ENCODE assay signal across 10 cellular contexts in genomic region chr22:41525450-41526225, GRCh38. TPM values are rescaled to one million over a fixed set of nuclear protein-coding genes. Genes with fewer than 3 reads are reported as not detected.
DNase-seq lines count a peak whose midpoint lies in the region; ATAC-seq, FAIRE-seq and TF ChIP-seq lines count a peak whose summit lies in the region.
"Had no signal": no experiment of that assay in that cellular context is flagged by ENCODE, and none has a peak within 500 bp of the region (broad histone marks: within the 10 kb centered on the region; RNA-seq: fewer than 3 reads in every experiment).

No MANE protein-coding gene starts in this region.

- intact Hi-C loops in Calu3 (cut with micrococcal nuclease; ENCODE audit: unreplicated experiment) = no loop called here

- TF ChIP-seq CTCF in Calu3 (IDR thresholded peaks at IDR 0.05; ENCODE audit: unreplicated experiment) (no peak), epithelial cell of esophagus (IDR thresholded peaks at IDR 0.05; ENCODE audit: insufficient read depth, low read depth, low read length, missing control alignments) (no peak), D721Med (IDR thresholded peaks at IDR 0.05; ENCODE audit: insufficient read depth, missing control alignments) (no peak)

- H3K36me3 Mint-ChIP-seq in Calu3 (ENCODE audit: insufficient read depth, unreplicated experiment) (peaks cover 86% of the 10 kb centered on the region), T-cell (peaks cover 21% of the 10 kb centered on the region)

- H3K27ac Mint-ChIP-seq in Calu3 (ENCODE audit: unreplicated experiment) (peak overlapping the region; percentile 77), T-cell (peak overlapping the region; percentile 61 to 73)

- FAIRE-seq in D721Med (lab: Jason Lieb, UNC) = no peak

- no peak for DNase-seq in Calu3
- DNase-seq in T-cell = no peak
- peak; percentile 20 for DNase-seq in epithelial cell of esophagus (ENCODE audit: low read depth)
- no peak for DNase-seq in kidney glomerular epithelial cell (lab: John Stamatoyannopoulos, UW)
- DNase-seq in foreskin melanocyte = no peak
- DNase-seq in D721Med (ENCODE audit: insufficient read length, low spot score) = no peak
- DNase-seq: foreskin keratinocyte, NCI-H2081 treated with DMSO at 0.1 percent for 48 hours had no signal

- BruUV-seq in Calu3 (replicated peaks; lab: Mats Ljungman, UMichigan) = no TSS peak

- no peaks in the 10 kb centered on the region for H3K27me3 Mint-ChIP-seq in Calu3 (ENCODE audit: unreplicated experiment)
- H3K27me3 Mint-ChIP-seq in T-cell = no peaks in the 10 kb centered on the region

- H3K4me1 ChIP-seq in skeletal muscle tissue (ENCODE audit: control insufficient read depth in 3 of 3, insufficient read depth in 3 of 3, low read length in 3 of 3) = peaks cover 35 to 49% (median 41%) of the 10 kb centered on the region in 3 donors
- H3K4me1 ChIP-seq: foreskin keratinocyte had no signal

- H3K9me3 Mint-ChIP-seq in Calu3 (ENCODE audit: low read depth, unreplicated experiment) (no peaks in the 10 kb centered on the region), T-cell (no peaks in the 10 kb centered on the region)

- no peak for ATAC-seq in T-cell (replicated peaks in 1 of 4)
- no peak for ATAC-seq in GM19455 (IDR thresholded peaks at IDR 0.05; ENCODE audit: unreplicated experiment)

- H3K36me3 ChIP-seq in skeletal muscle tissue (ENCODE audit: control insufficient read depth in 3 of 3, insufficient read depth in 3 of 3, low read length in 3 of 3) = peaks cover 67 to 80% (median 70%) of the 10 kb centered on the region in 3 donors

- no peak overlapping the region for H3K4me3 ChIP-seq in epithelial cell of esophagus (ENCODE audit: low read length)
- H3K4me3 ChIP-seq in skeletal muscle tissue (ENCODE audit: low read length in 3 of 3) = no peak overlapping the region

- CTCF ChIA-PET in Calu3 (lab: Charles Lee) (no interaction called here), T-cell (lab: Charles Lee) (interaction anchor here (0.7 to 3.5 kb wide), 4 partner anchors 18 to 123 kb away, joined by 3 to 42 read pairs (median 8); partner anchors contain the start of genes PHF5A (in 1 of the 2) and POLR3H (in 1 of the 2))

- no peaks in the 10 kb centered on the region for H3K27me3 ChIP-seq in skeletal muscle tissue (ENCODE audit: control insufficient read depth in 3 of 3, insufficient read depth in 3 of 3, low read length in 3 of 3)
- H3K27me3 ChIP-seq: foreskin keratinocyte had no signal

- H3K9me3 ChIP-seq in skeletal muscle tissue (ENCODE audit: control insufficient read depth in 3 of 3, low read length in 3 of 3) = no peaks in the 10 kb centered on the region

- peak overlapping the region; percentile 67 for H3K27ac ChIP-seq in skeletal muscle tissue (ENCODE audit: low read depth, low read length)
- H3K27ac ChIP-seq: foreskin keratinocyte had no signal

- H3K4me1 Mint-ChIP-seq in Calu3 (ENCODE audit: low read depth, unreplicated experiment) = no peaks in the 10 kb centered on the region
- peaks cover 16 to 22% (median 16%) of the 10 kb centered on the region in 3 donors for H3K4me1 Mint-ChIP-seq in T-cell

- H3K4me3 Mint-ChIP-seq in Calu3 (ENCODE audit: low read depth, unreplicated experiment) (no peak overlapping the region), T-cell (no peak overlapping the region)

- peak overlapping the region in 2 of 3 donors; percentile 43 to 69 for H3K9ac ChIP-seq in skeletal muscle tissue (ENCODE audit: low read depth in 1 of 3, low read length in 3 of 3)

- POLR2A ChIA-PET in T-cell (lab: Charles Lee) = no interaction called here

RNA-seq across cellular contexts. Expression of gene POLR3H, which starts 18.6 kb away (rescaled TPM):
- total RNA-seq in Calu3 (2022) = 49.7 and 53.8 TPM in 2 replicates
- total RNA-seq in T-cell = 10 to 100 TPM; 20.6 to 57.7 (median 44.9) TPM
- 12.0 TPM for total RNA-seq in skeletal muscle tissue

RNA-seq across cellular contexts. Expression of gene CSDC2, which starts 35.2 kb away (rescaled TPM):
- not detected in 2 replicates for total RNA-seq in Calu3 (2022)
- under 1 TPM in 3 of 5 donors, not detected in 2; 0.13 to 0.23 (median 0.16) TPM for total RNA-seq in T-cell
- total RNA-seq in skeletal muscle tissue = 0.52 TPM
- total RNA-seq: foreskin keratinocyte had no signal

RNA-seq across cellular contexts. Expression of gene ACO2, which starts 56.7 kb away (rescaled TPM):
- total RNA-seq in Calu3 (2022) (94.0 and 94.5 TPM in 2 replicates), T-cell (10 to 100 TPM; 72.0 to 82.2 (median 77.0) TPM), skeletal muscle tissue (110 TPM)

RNA-seq across cellular contexts. Expression of gene PHF5A, which starts 57.1 kb away (rescaled TPM):
- 53.3 and 68.5 TPM in 2 replicates for total RNA-seq in Calu3 (2022)
- 10 to 100 TPM; 29.0 to 45.9 (median 38.0) TPM for total RNA-seq in T-cell
- 43.8 TPM for total RNA-seq in skeletal muscle tissue
